In genomic region chr1:235129774-235130570, GRCh38 we compare ENCODE assay signal across 1 cellular context.
TF ChIP-seq lines count a peak whose summit lies in the region.

No MANE protein-coding gene starts in this region.

TF ChIP-seq in HepG2, 621 proteins besides CTCF, POLR2A, EP300 and RAD21 (continued from another document and continues in another):
- TF ChIP-seq ZNF660 (CRISPR knock-in tag; IDR thresholded peaks at IDR 0.05; ENCODE audit: borderline replicate concordance, low read depth) = no peak
- TF ChIP-seq ZNF746 (CRISPR knock-in tag; IDR thresholded peaks at IDR 0.05) = no peak
- TF ChIP-seq ZKSCAN5 (CRISPR knock-in tag; IDR thresholded peaks at IDR 0.05) = no peak
- TF ChIP-seq U2AF1 (optimal IDR thresholded peaks at IDR 0.05; ENCODE audit: low read depth, low read length) = no peak
- TF ChIP-seq ZNF441 (CRISPR knock-in tag; IDR thresholded peaks at IDR 0.05; ENCODE audit: borderline replicate concordance) = no peak
- TF ChIP-seq RFXANK (CRISPR knock-in tag; IDR thresholded peaks at IDR 0.05) = no peak
- TF ChIP-seq NR2F2 (IDR thresholded peaks at IDR 0.05; ENCODE audit: borderline replicate concordance, low read depth) = peak; percentile 31; the same call in 1 of the 2 replicates
- no peak for TF ChIP-seq WIZ (CRISPR knock-in tag; IDR thresholded peaks at IDR 0.05)
- TF ChIP-seq ZNF343 (CRISPR knock-in tag; IDR thresholded peaks at IDR 0.05) = no peak
- no peak for TF ChIP-seq GZF1 (CRISPR knock-in tag; IDR thresholded peaks at IDR 0.05)
- no peak for TF ChIP-seq TAF1 (CRISPR knock-in tag; IDR thresholded peaks at IDR 0.05)
- TF ChIP-seq ZSCAN30 (CRISPR knock-in tag; IDR thresholded peaks at IDR 0.05) = no peak
- no peak for TF ChIP-seq ZNF282 (IDR thresholded peaks at IDR 0.05; ENCODE audit: partially characterized antibody)
- no peak for TF ChIP-seq ZBTB39 (CRISPR knock-in tag; IDR thresholded peaks at IDR 0.05)
- no peak for TF ChIP-seq ZNF780A (CRISPR knock-in tag; IDR thresholded peaks at IDR 0.05)
- TF ChIP-seq NR3C1 (CRISPR knock-in tag; IDR thresholded peaks at IDR 0.05) = no peak
- no peak for TF ChIP-seq PREB (CRISPR knock-in tag; IDR thresholded peaks at IDR 0.05)
- TF ChIP-seq GABPB1 (CRISPR knock-in tag; IDR thresholded peaks at IDR 0.05) = no peak
- TF ChIP-seq ZBTB21 (CRISPR knock-in tag; IDR thresholded peaks at IDR 0.05) = no peak
- no peak for TF ChIP-seq TRAFD1 (CRISPR knock-in tag; IDR thresholded peaks at IDR 0.05; ENCODE audit: borderline replicate concordance)
- TF ChIP-seq IRF9 (CRISPR knock-in tag; IDR thresholded peaks at IDR 0.05; ENCODE audit: borderline replicate concordance) = no peak
- TF ChIP-seq ZMYM4 (CRISPR knock-in tag; IDR thresholded peaks at IDR 0.05) = no peak
- no peak for TF ChIP-seq HNRNPUL1 (IDR thresholded peaks at IDR 0.05; ENCODE audit: low read depth, low read length)
- no peak for TF ChIP-seq CENPX (CRISPR knock-in tag; IDR thresholded peaks at IDR 0.05)
- no peak for TF ChIP-seq TEAD2 (CRISPR knock-in tag; IDR thresholded peaks at IDR 0.05)
- TF ChIP-seq ZNF276 (CRISPR knock-in tag; IDR thresholded peaks at IDR 0.05; ENCODE audit: low read depth) = no peak
- TF ChIP-seq ZNF318 (CRISPR knock-in tag; IDR thresholded peaks at IDR 0.05) = no peak
- no peak for TF ChIP-seq ZFYVE20 (CRISPR knock-in tag; IDR thresholded peaks at IDR 0.05; ENCODE audit: borderline replicate concordance, low read depth)
- no peak for TF ChIP-seq SP140L (CRISPR knock-in tag; IDR thresholded peaks at IDR 0.05; ENCODE audit: borderline replicate concordance)
- no peak for TF ChIP-seq ZNF331 (CRISPR knock-in tag; IDR thresholded peaks at IDR 0.05)
- no peak for TF ChIP-seq SP1 (IDR thresholded peaks at IDR 0.05)
- TF ChIP-seq SP1 (CRISPR knock-in tag; IDR thresholded peaks at IDR 0.05) = no peak
- TF ChIP-seq SRY (CRISPR knock-in tag; IDR thresholded peaks at IDR 0.05) = no peak
- TF ChIP-seq ZNF251 (CRISPR knock-in tag; IDR thresholded peaks at IDR 0.05) = no peak
- TF ChIP-seq ZNF878 (CRISPR knock-in tag; IDR thresholded peaks at IDR 0.05) = no peak
- TF ChIP-seq ZNF260 (CRISPR knock-in tag; IDR thresholded peaks at IDR 0.05; ENCODE audit: borderline replicate concordance, low read depth) = no peak
- 0 out of 2 replicates have a peak, but pooled peaks have one; percentile 40 for TF ChIP-seq SMYD3 (CRISPR knock-in tag; IDR thresholded peaks at IDR 0.05)
- no peak for TF ChIP-seq KDM2A (CRISPR knock-in tag; IDR thresholded peaks at IDR 0.05; ENCODE audit: borderline replicate concordance, low read depth)
- TF ChIP-seq ZSCAN20 (CRISPR knock-in tag; IDR thresholded peaks at IDR 0.05; ENCODE audit: borderline replicate concordance) = no peak
- no peak for TF ChIP-seq CCAR2 (optimal IDR thresholded peaks at IDR 0.05; ENCODE audit: low read depth, low read length)
- TF ChIP-seq ZNF335 (CRISPR knock-in tag; IDR thresholded peaks at IDR 0.05) = no peak
- no peak for TF ChIP-seq PBX2 (CRISPR knock-in tag; IDR thresholded peaks at IDR 0.05)
- no peak for TF ChIP-seq THAP11 (CRISPR knock-in tag; IDR thresholded peaks at IDR 0.05)
- TF ChIP-seq NBN (conservative IDR thresholded peaks at IDR 0.05) = no peak
- TF ChIP-seq NR2C2 (CRISPR knock-in tag; IDR thresholded peaks at IDR 0.05; ENCODE audit: borderline replicate concordance) = no peak
- no peak for TF ChIP-seq GMEB2 (CRISPR knock-in tag; IDR thresholded peaks at IDR 0.05; ENCODE audit: low read depth)
- TF ChIP-seq REL (CRISPR knock-in tag; conservative IDR thresholded peaks at IDR 0.05) = no peak
- no peak for TF ChIP-seq ZNF710 (CRISPR knock-in tag; IDR thresholded peaks at IDR 0.05; ENCODE audit: borderline replicate concordance)
